11 cellular contexts compared by ENCODE assay signal in genomic region chrX:136192839-136193414, GRCh38. TPM values are rescaled to one million over a fixed set of nuclear protein-coding genes. Genes with fewer than 3 reads are reported as not detected.
DNase-seq lines count a peak whose midpoint lies in the region; ATAC-seq and TF ChIP-seq lines count a peak whose summit lies in the region.
"Had no signal": no experiment of that assay in that cellular context is flagged by ENCODE, and none has a peak within 500 bp of the region (broad histone marks: within the 10 kb centered on the region; RNA-seq: fewer than 3 reads in every experiment).

No MANE protein-coding gene starts in this region.

- H3K9me3 ChIP-seq in skeletal muscle satellite cell (replicated peaks; ENCODE audit: low read length) = no peaks in the 10 kb centered on the region
- H3K9me3 ChIP-seq: MG63 had no signal

- H3K36me3 Mint-ChIP-seq in nephron progenitor cell (ENCODE audit: low read depth) = peaks cover 14% of the 10 kb centered on the region

- no peak for ATAC-seq in HG02642 (IDR thresholded peaks at IDR 0.05; ENCODE audit: poor library complexity, unreplicated experiment)

- peaks cover 38% of the 10 kb centered on the region for H3K9me3 Mint-ChIP-seq in nephron progenitor cell

- H3K4me1 ChIP-seq in skeletal muscle satellite cell (ENCODE audit: control insufficient read depth, insufficient read depth, low read length) = peaks cover 39% of the 10 kb centered on the region

- DNase-seq in NOMO-1 treated with DMSO at 0.1 percent for 48 hours (lab: John Stamatoyannopoulos, UW; ENCODE audit: unreplicated experiment) = peak; percentile 49
- no peak for DNase-seq in NOMO-1 treated with dmso at 0.1 percent for 144 hours (lab: John Stamatoyannopoulos, UW; ENCODE audit: unreplicated experiment)
- peak; percentile 21 for DNase-seq in SKM-1 treated with dmso at 0.1 percent for 144 hours (lab: John Stamatoyannopoulos, UW; ENCODE audit: unreplicated experiment)
- DNase-seq in fibroblast of the aortic adventitia (ENCODE audit: low read depth) = peak; percentile 86
- DNase-seq in nephron progenitor cell = no peak
- no peak for DNase-seq in medulla oblongata (ENCODE audit: extremely low spot score)
- DNase-seq: 8988T, MG63, occipital lobe had no signal

- H3K27me3 ChIP-seq in skeletal muscle satellite cell (ENCODE audit: control insufficient read depth, insufficient read depth, low read length) = no peaks in the 10 kb centered on the region
- H3K27me3 ChIP-seq: MG63 had no signal

- no peaks in the 10 kb centered on the region for H3K27me3 Mint-ChIP-seq in nephron progenitor cell (ENCODE audit: low read depth, poor library complexity)

- peaks cover 15% of the 10 kb centered on the region for H3K4me1 Mint-ChIP-seq in nephron progenitor cell

- peak overlapping the region; percentile 7 for H3K9ac ChIP-seq in skeletal muscle satellite cell (ENCODE audit: low read depth, low read length)

- H3K36me3 ChIP-seq in skeletal muscle satellite cell (ENCODE audit: insufficient read depth, low read length) = no peaks in the 10 kb centered on the region
- H3K36me3 ChIP-seq: MG63 had no signal

- TF ChIP-seq CTCF in fibroblast of the aortic adventitia (IDR thresholded peaks at IDR 0.05; ENCODE audit: insufficient read depth, low read length) (no peak), nephron progenitor cell (IDR thresholded peaks at IDR 0.05) (no peak)

- peak overlapping the region; percentile 50 for H3K4me2 ChIP-seq in skeletal muscle satellite cell (ENCODE audit: low read length)

- no peak overlapping the region for H3K27ac Mint-ChIP-seq in nephron progenitor cell

- H3K4me3 Mint-ChIP-seq in nephron progenitor cell = no peak overlapping the region

- H3K4me3 ChIP-seq in fibroblast of the aortic adventitia (ENCODE audit: low read depth, low read length) (no peak overlapping the region), skeletal muscle satellite cell (ENCODE audit: low read length) (no peak overlapping the region)
- H3K4me3 ChIP-seq: MG63 had no signal

RNA-seq across cellular contexts. Expression of gene FHL1, which starts 45.6 kb away (rescaled TPM):
- total RNA-seq in fibroblast of the aortic adventitia (ENCODE audit: low replicate concordance) = 41.9 and 98.1 TPM in 2 replicates
- total RNA-seq in skeletal muscle satellite cell (2012; rRNA removed) = 13.7 and 40.4 TPM in 2 replicates

RNA-seq across cellular contexts. Expression of gene MAP7D3, which starts 58.3 kb away (rescaled TPM):
- 18.6 and 23.1 TPM in 2 replicates for total RNA-seq in fibroblast of the aortic adventitia (ENCODE audit: low replicate concordance)
- total RNA-seq in skeletal muscle satellite cell (2012; rRNA removed) = 15.1 and 21.0 TPM in 2 replicates

Comparison
In these comparisons a context has a peak if more than half of its experiments do, and no peak if none do; other contexts are left out.
1. DNase-seq: peak in NOMO-1 treated with DMSO at 0.1 percent for 48 hours (single experiment), SKM-1 treated with dmso at 0.1 percent for 144 hours (single experiment) and fibroblast of the aortic adventitia (single experiment); none in NOMO-1 treated with dmso at 0.1 percent for 144 hours (single experiment), nephron progenitor cell (single experiment) and medulla oblongata (single experiment).